Comparison of ENCODE assay signal across 1 cellular context in genomic region chr10:18450298-18450697, GRCh38.
TF ChIP-seq lines count a peak whose summit lies in the region.

No MANE protein-coding gene starts in this region.

TF ChIP-seq in GM12878, 131 proteins besides CTCF, POLR2A, EP300 and RAD21 (continued from another document):
- TF ChIP-seq MAX (IDR thresholded peaks at IDR 0.05; ENCODE audit: low read depth, low read length) (peak; percentile 39; the same call in 1 of the 2 replicates), CBFB (IDR thresholded peaks at IDR 0.05; ENCODE audit: low read depth) (no peak), RCOR1 (conservative IDR thresholded peaks at IDR 0.05; ENCODE audit: low read depth, low read length) (no peak), DPF2 (IDR thresholded peaks at IDR 0.05) (no peak)
- TF ChIP-seq, protein P1, sequence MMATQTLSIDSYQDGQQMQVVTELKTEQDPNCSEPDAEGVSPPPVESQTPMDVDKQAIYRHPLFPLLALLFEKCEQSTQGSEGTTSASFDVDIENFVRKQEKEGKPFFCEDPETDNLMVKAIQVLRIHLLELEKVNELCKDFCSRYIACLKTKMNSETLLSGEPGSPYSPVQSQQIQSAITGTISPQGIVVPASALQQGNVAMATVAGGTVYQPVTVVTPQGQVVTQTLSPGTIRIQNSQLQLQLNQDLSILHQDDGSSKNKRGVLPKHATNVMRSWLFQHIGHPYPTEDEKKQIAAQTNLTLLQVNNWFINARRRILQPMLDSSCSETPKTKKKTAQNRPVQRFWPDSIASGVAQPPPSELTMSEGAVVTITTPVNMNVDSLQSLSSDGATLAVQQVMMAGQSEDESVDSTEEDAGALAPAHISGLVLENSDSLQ (IDR thresholded peaks at IDR 0.05) = peak; percentile 21; the same call in 1 of the 2 replicates
- TF ChIP-seq, protein P2, sequence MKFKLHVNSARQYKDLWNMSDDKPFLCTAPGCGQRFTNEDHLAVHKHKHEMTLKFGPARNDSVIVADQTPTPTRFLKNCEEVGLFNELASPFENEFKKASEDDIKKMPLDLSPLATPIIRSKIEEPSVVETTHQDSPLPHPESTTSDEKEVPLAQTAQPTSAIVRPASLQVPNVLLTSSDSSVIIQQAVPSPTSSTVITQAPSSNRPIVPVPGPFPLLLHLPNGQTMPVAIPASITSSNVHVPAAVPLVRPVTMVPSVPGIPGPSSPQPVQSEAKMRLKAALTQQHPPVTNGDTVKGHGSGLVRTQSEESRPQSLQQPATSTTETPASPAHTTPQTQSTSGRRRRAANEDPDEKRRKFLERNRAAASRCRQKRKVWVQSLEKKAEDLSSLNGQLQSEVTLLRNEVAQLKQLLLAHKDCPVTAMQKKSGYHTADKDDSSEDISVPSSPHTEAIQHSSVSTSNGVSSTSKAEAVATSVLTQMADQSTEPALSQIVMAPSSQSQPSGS (IDR thresholded peaks at IDR 0.05; ENCODE audit: low read length) = no peak
